Comparison of ENCODE assay signal across 8 cellular contexts in genomic region chr15:76905013-76905839, GRCh38. TPM values are rescaled to one million over a fixed set of nuclear protein-coding genes. Genes with fewer than 3 reads are reported as not detected.
DNase-seq lines count a peak whose midpoint lies in the region; ATAC-seq and TF ChIP-seq lines count a peak whose summit lies in the region.

Gene SCAPER (minus strand): TSS chr15:76905340. CDS start chr15:76883817, 21,523 bp downstream.

- peaks cover 36% of the 10 kb centered on the region for H3K4me1 Mint-ChIP-seq in activated T-cell treated with anti-CD3 and anti-CD28 coated beads, Interleukin-2, amount 50 U/mL, for 24 hours (ENCODE audit: low read depth)

- H3K27me3 ChIP-seq in muscle layer of colon (ENCODE audit: control insufficient read depth in 1 of 2, insufficient read depth in 2 of 2, low read length in 2 of 2): no peaks in the 10 kb centered on the region

- no peak for TF ChIP-seq EP300 in Ishikawa (IDR thresholded peaks at IDR 0.05; ENCODE audit: borderline replicate concordance)

- no peaks in the 10 kb centered on the region for H3K9me3 Mint-ChIP-seq in activated T-cell treated with anti-CD3 and anti-CD28 coated beads, Interleukin-2, amount 50 U/mL, for 24 hours

- peak; percentile 82 for DNase-seq in DMS114 treated with DMSO at 0.1 percent for 48 hours (lab: John Stamatoyannopoulos, UW; ENCODE audit: unreplicated experiment)
- peak; percentile 95 for DNase-seq in activated T-cell treated with anti-CD3 and anti-CD28 coated beads, Interleukin-2, amount 50 U/mL, for 24 hours
- DNase-seq in stimulated activated CD8-positive, alpha-beta memory T cell treated with anti-CD3 and anti-CD28 coated beads, Interleukin-7, amount 100 ng/mL, for 1 hour (ENCODE audit: low read depth in 2 of 2): peak; percentile 81 to 85

- H3K27ac ChIP-seq in muscle layer of colon (ENCODE audit: low read depth, low read length): peak within 1 kb of the TSS; percentile 86

- H3K27ac Mint-ChIP-seq in activated T-cell treated with anti-CD3 and anti-CD28 coated beads, Interleukin-2, amount 50 U/mL, for 24 hours: peak within 1 kb of the TSS; percentile 96

- H3K27me3 Mint-ChIP-seq in activated T-cell treated with anti-CD3 and anti-CD28 coated beads, Interleukin-2, amount 50 U/mL, for 24 hours: no peaks in the 10 kb centered on the region

- peak within 1 kb of the TSS; percentile 90 for H3K4me3 Mint-ChIP-seq in activated T-cell treated with anti-CD3 and anti-CD28 coated beads, Interleukin-2, amount 50 U/mL, for 24 hours

- peaks cover 18% of the 10 kb centered on the region for H3K4me1 ChIP-seq in muscle layer of colon (ENCODE audit: insufficient read depth, low read length)

- H3K36me3 Mint-ChIP-seq in activated T-cell treated with anti-CD3 and anti-CD28 coated beads, Interleukin-2, amount 50 U/mL, for 24 hours (ENCODE audit: low read depth): peaks cover 11% of the 10 kb centered on the region

- no peaks in the 10 kb centered on the region for H3K9me3 ChIP-seq in muscle layer of colon (ENCODE audit: low read length)

- TF ChIP-seq RAD21 in Ishikawa (IDR thresholded peaks at IDR 0.05; ENCODE audit: low read depth): no peak

- ATAC-seq in GM21529 (IDR thresholded peaks at IDR 0.05; ENCODE audit: unreplicated experiment) (peak; percentile 88), esophagus mucosa (peak; percentile 95)

- peak within 1 kb of the TSS; percentile 49 for H3K9ac ChIP-seq in muscle layer of colon (ENCODE audit: low read length)

- H3K36me3 ChIP-seq in muscle layer of colon (ENCODE audit: insufficient read depth, low read length): no peaks in the 10 kb centered on the region

- H3K4me3 ChIP-seq in muscle layer of colon (ENCODE audit: low read depth in 1 of 2, low read length in 2 of 2): peak within 1 kb of the TSS; percentile 87 to 98

TF ChIP-seq in Ishikawa, 13 proteins besides CTCF, POLR2A, EP300 and RAD21:
- TF ChIP-seq CREB1 (IDR thresholded peaks at IDR 0.05; ENCODE audit: low read depth) (no peak), USF1 (IDR thresholded peaks at IDR 0.05) (peak; percentile 96), TCF12 (IDR thresholded peaks at IDR 0.05; ENCODE audit: low read depth) (peak; percentile 14; the same call in 1 of the 2 replicates), YY1 (IDR thresholded peaks at IDR 0.05; ENCODE audit: low read depth) (peak; percentile 87), ZBTB7A (IDR thresholded peaks at IDR 0.05; ENCODE audit: low read depth) (peak; percentile 96), NFIC (IDR thresholded peaks at IDR 0.05) (no peak), EGR1 (IDR thresholded peaks at IDR 0.05) (0 out of 2 replicates have a peak, but pooled peaks have one; percentile 3), REST (IDR thresholded peaks at IDR 0.05; ENCODE audit: low read depth) (no peak), TEAD4 (IDR thresholded peaks at IDR 0.05) (peak; percentile 2; the same call in 1 of the 2 replicates), TAF1 (IDR thresholded peaks at IDR 0.05; ENCODE audit: low read depth) (0 out of 2 replicates have a peak, but pooled peaks have one; percentile 59), MAX (IDR thresholded peaks at IDR 0.05) (peak; percentile 100)
TF ChIP-seq in Ishikawa: peak in this region for 8.

TF ChIP-seq in PFSK-1, 5 proteins besides CTCF, POLR2A, EP300 and RAD21:
- TF ChIP-seq POLR2AphosphoS5 (IDR thresholded peaks at IDR 0.05; ENCODE audit: low read depth, low read length) (peak; percentile 73), FOXP2 (optimal IDR thresholded peaks at IDR 0.05; ENCODE audit: borderline replicate concordance, extremely low read depth, extremely low read length, insufficient read depth) (peak; percentile 82), REST (IDR thresholded peaks at IDR 0.05; ENCODE audit: insufficient read depth in 1 of 2, low read depth in 2 of 2, low read length in 2 of 2) (no peak), SIN3A (IDR thresholded peaks at IDR 0.05; ENCODE audit: borderline replicate concordance, insufficient read depth, low read length) (no peak), TAF1 (IDR thresholded peaks at IDR 0.05; ENCODE audit: borderline replicate concordance, insufficient read depth, low read length) (peak; percentile 49; the same call in 1 of the 2 replicates)

RNA-seq across cellular contexts. Expression of gene SCAPER, which starts in this region (rescaled TPM):
- 5.4 TPM for polyA plus RNA-seq in PFSK-1 (2012; ENCODE audit: insufficient read length, low read depth)
- total RNA-seq in esophagus mucosa: 19.5 TPM

Comparison
In these comparisons a context has a peak if more than half of its experiments do, and no peak if none do; other contexts are left out.
1. Peak in every context shown above with its lines: DNase-seq, ATAC-seq, H3K4me3 ChIP-seq and H3K27ac ChIP-seq.